ENCODE assay signal across 16 cellular contexts in the genomic region with DNA sequence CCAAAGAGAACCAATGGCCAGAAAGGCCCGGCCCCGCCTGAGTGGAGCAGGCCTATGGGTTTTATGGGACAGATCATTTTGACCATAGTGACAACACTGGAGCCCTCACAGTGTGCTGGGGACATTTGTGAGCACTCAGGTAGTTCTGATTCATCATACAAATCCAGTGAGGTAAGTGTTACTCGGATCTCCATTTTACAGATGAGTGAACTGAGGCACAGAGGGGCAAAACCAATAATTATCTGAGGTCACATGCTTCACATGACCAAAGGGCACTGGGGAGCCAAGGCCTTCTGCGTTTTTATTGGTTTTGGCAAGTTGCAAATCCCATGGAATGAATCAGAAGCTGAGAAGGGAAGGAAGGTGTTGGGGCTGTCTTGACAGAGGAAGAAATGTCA.
A peak's percentile ranks its signal among the peaks of the same experiment; 100 is the strongest.
DNase-seq lines count a peak whose midpoint lies in the region; ATAC-seq and TF ChIP-seq lines count a peak whose summit lies in the region.
"Had no signal": no experiment of that assay in that cellular context is flagged by ENCODE, and none has a peak within 500 bp of the region (broad histone marks: within the 10 kb centered on the region; RNA-seq: fewer than 3 reads in every experiment).

No MANE protein-coding gene starts in this region.

- no peak overlapping the region for H3K18ac ChIP-seq in IMR-90 (ENCODE audit: low read depth, low read length)

- ATAC-seq in IMR-90 (ENCODE audit: low read depth): no peak

- no peak overlapping the region for H3K27ac ChIP-seq in IMR-90 (ENCODE audit: insufficient read depth, low read length)

- no peak overlapping the region for H2AK5ac ChIP-seq in IMR-90 (ENCODE audit: low read depth, low read length)

- H2BK120ac ChIP-seq in IMR-90 (ENCODE audit: low read depth, low read length): no peak overlapping the region

- intact Hi-C loops in activated CD4-positive, alpha-beta T cell treated with anti-CD3 and anti-CD28 coated beads, Interleukin-2, amount 10 ng/mL, durations not matched to agents 24 days and 14 days (cut with micrococcal nuclease): no loop called here
- intact Hi-C loops in IMR-90 (cut with micrococcal nuclease) (no loop called here), head of caudate nucleus (cut with DNase I) (no loop called here)

- in situ Hi-C loops in IMR-90 (cut with MboI; ENCODE audit: low sequenced_read_pairs): no loop called here

- peaks cover 2% of the 10 kb centered on the region for H3K36me3 Mint-ChIP-seq in activated CD4-positive, alpha-beta T cell treated with anti-CD3 and anti-CD28 coated beads, Interleukin-2, amount 10 ng/mL, durations not matched to agents 24 days and 14 days (ENCODE audit: low read depth)
- peaks cover 6% of the 10 kb centered on the region for H3K36me3 Mint-ChIP-seq in progenitor cell of endocrine pancreas (ENCODE audit: insufficient read depth)
- H3K36me3 Mint-ChIP-seq: immature natural killer cell had no signal

- H3K4ac ChIP-seq in IMR-90 (ENCODE audit: low read depth, low read length): no peak overlapping the region

- TF ChIP-seq RAD21 in IMR-90 (IDR thresholded peaks at IDR 0.05; ENCODE audit: low read length): no peak

- no peak overlapping the region; the same call in 1 of the 2 replicates for H2BK20ac ChIP-seq in IMR-90 (ENCODE audit: low read depth, low read length)

- no peaks in the 10 kb centered on the region for H3K9me3 Mint-ChIP-seq in activated CD4-positive, alpha-beta T cell treated with anti-CD3 and anti-CD28 coated beads, Interleukin-2, amount 10 ng/mL, durations not matched to agents 24 days and 14 days
- no peaks in the 10 kb centered on the region for H3K9me3 Mint-ChIP-seq in progenitor cell of endocrine pancreas (ENCODE audit: low read depth)
- H3K9me3 Mint-ChIP-seq: activated CD4-positive, alpha-beta T cell treated with anti-CD3 and anti-CD28 coated beads, Interleukin-2, amount 10 ng/mL, durations not matched to agents 7 days and 5 days; immature natural killer cell had no signal

- H3K27me3 Mint-ChIP-seq in activated CD4-positive, alpha-beta T cell treated with anti-CD3 and anti-CD28 coated beads, Interleukin-2, amount 10 ng/mL, durations not matched to agents 24 days and 14 days: no peaks in the 10 kb centered on the region
- H3K27me3 Mint-ChIP-seq in progenitor cell of endocrine pancreas: no peaks in the 10 kb centered on the region
- H3K27me3 Mint-ChIP-seq: activated CD4-positive, alpha-beta T cell treated with anti-CD3 and anti-CD28 coated beads, Interleukin-2, amount 10 ng/mL, durations not matched to agents 7 days and 5 days had no signal

- no peak overlapping the region for H3K56ac ChIP-seq in IMR-90 (ENCODE audit: extremely low read depth, insufficient read depth, low read length)

- no TSS peak for BruUV-seq in IMR-90 (replicated peaks; lab: Mats Ljungman, UMichigan)

- peaks cover 15% of the 10 kb centered on the region for H3K36me3 ChIP-seq in IMR-90 (ENCODE audit: control insufficient read depth, insufficient read depth, low read length)
- H3K36me3 ChIP-seq: right atrium auricular region had no signal

- peaks cover 65 to 90% of the 10 kb centered on the region in 2 experiments for H3K79me1 ChIP-seq in IMR-90 (ENCODE audit: low read depth in 1 of 2, low read length in 2 of 2)

- 88% methylated on average over 1 of the region's 4 CpGs; no CpG with 5 or more reads in 1 of the 2 experiments for WGBS in IMR-90 (ENCODE audit: extremely low coverage in 2 of 2, insufficient read length in 1 of 2), 2 experiments

- 0 out of 3 replicates have a peak overlapping the region, but pooled peaks have one; percentile 8 for H2BK15ac ChIP-seq in IMR-90 (ENCODE audit: low read depth, low read length)

- H4K5ac ChIP-seq in IMR-90 (ENCODE audit: low read depth, low read length): no peak overlapping the region

- CTCF ChIA-PET in IMR-90 (lab: Yijun Ruan, JAX): no interaction called here

- TF ChIP-seq CTCF in IMR-90 (conservative IDR thresholded peaks at IDR 0.05; ENCODE audit: low read depth, low read length) (no peak), progenitor cell of endocrine pancreas (IDR thresholded peaks at IDR 0.05; ENCODE audit: unreplicated experiment) (no peak)

- peak overlapping the region in 1 of 2 experiments; percentile 35; a peak in 1 of 4 replicates for H4K8ac ChIP-seq in IMR-90 (ENCODE audit: low read depth in 2 of 2, low read length in 2 of 2)

- H3K4me1 ChIP-seq in IMR-90 (ENCODE audit: control insufficient read depth, insufficient read depth, low read length): peaks cover 19% of the 10 kb centered on the region

- no peak overlapping the region for H2AK9ac ChIP-seq in IMR-90 (replicated peaks; ENCODE audit: low read depth, low read length, poor library complexity)

- H3K4me3 Mint-ChIP-seq in activated CD4-positive, alpha-beta T cell treated with anti-CD3 and anti-CD28 coated beads, Interleukin-2, amount 10 ng/mL, durations not matched to agents 24 days and 14 days: no peak overlapping the region
- no peak overlapping the region for H3K4me3 Mint-ChIP-seq in progenitor cell of endocrine pancreas (ENCODE audit: low read depth)
- H3K4me3 Mint-ChIP-seq: activated CD4-positive, alpha-beta T cell treated with anti-CD3 and anti-CD28 coated beads, Interleukin-2, amount 10 ng/mL, durations not matched to agents 7 days and 5 days had no signal

- H3K23ac ChIP-seq in IMR-90 (ENCODE audit: low read depth, low read length): no peak overlapping the region

- H3K4me3 ChIP-seq in IMR-90 (ENCODE audit: insufficient read depth, low read depth, low read length): no peak overlapping the region
- H3K4me3 ChIP-seq: right atrium auricular region had no signal

- H3K4me1 Mint-ChIP-seq in activated CD4-positive, alpha-beta T cell treated with anti-CD3 and anti-CD28 coated beads, Interleukin-2, amount 10 ng/mL, durations not matched to agents 24 days and 14 days: peaks cover 23% of the 10 kb centered on the region
- peaks cover 47% of the 10 kb centered on the region for H3K4me1 Mint-ChIP-seq in progenitor cell of endocrine pancreas (ENCODE audit: low read depth)

- H3K9ac ChIP-seq in IMR-90 (ENCODE audit: low read depth, low read length): no peak overlapping the region

- no peak for TF ChIP-seq POLR2A in IMR-90 (IDR thresholded peaks at IDR 0.05; ENCODE audit: low read depth, low read length)

- POLR2A ChIA-PET in IMR-90 (lab: Charles Lee; ENCODE audit: unreplicated experiment): no interaction called here

- peaks cover 72% of the 10 kb centered on the region for H4K20me1 ChIP-seq in IMR-90 (ENCODE audit: insufficient read depth, low read length)

- peak overlapping the region; percentile 43 for H3K27ac Mint-ChIP-seq in activated CD4-positive, alpha-beta T cell treated with anti-CD3 and anti-CD28 coated beads, Interleukin-2, amount 10 ng/mL, durations not matched to agents 24 days and 14 days
- H3K27ac Mint-ChIP-seq in progenitor cell of endocrine pancreas: peak overlapping the region; percentile 14
- H3K27ac Mint-ChIP-seq: activated CD4-positive, alpha-beta T cell treated with anti-CD3 and anti-CD28 coated beads, Interleukin-2, amount 10 ng/mL, durations not matched to agents 7 days and 5 days had no signal

- peaks cover 26% of the 10 kb centered on the region for H3K9me1 ChIP-seq in IMR-90 (ENCODE audit: insufficient read depth, low read length)

- dilution Hi-C loops in IMR-90 (cut with HindIII; ENCODE audit: low sequenced_read_pairs, unreplicated experiment): no loop called here

- H3K9me3 ChIP-seq in IMR-90 (ENCODE audit: control insufficient read depth, insufficient read depth, low read length): no peaks in the 10 kb centered on the region
- H3K9me3 ChIP-seq: right atrium auricular region had no signal

- no peak overlapping the region for H2BK5ac ChIP-seq in IMR-90 (ENCODE audit: low read depth, low read length, poor library complexity, severe bottlenecking)

- DNase-seq in activated CD4-positive, alpha-beta T cell treated with anti-CD3 and anti-CD28 coated beads, Interleukin-2, amount 10 ng/mL, durations not matched to agents 24 days and 14 days: no peak
- no peak for DNase-seq in activated CD4-positive, alpha-beta T cell treated with anti-CD3 and anti-CD28 coated beads for 1 hour
- DNase-seq in IMR-90: no peak
- DNase-seq in dermis blood vessel endothelial cell: peak; percentile 40
- DNase-seq in progenitor cell of endocrine pancreas (ENCODE audit: low spot score, unreplicated experiment): no peak
- no peak for DNase-seq in NOMO-1 treated with DMSO at 0.1 percent for 48 hours (lab: John Stamatoyannopoulos, UW; ENCODE audit: unreplicated experiment)
- DNase-seq in hepatic stellate cell (ENCODE audit: low spot score): no peak
- DNase-seq in head of caudate nucleus: no peak
- DNase-seq: activated CD4-positive, alpha-beta T cell treated with anti-CD3 and anti-CD28 coated beads, Interleukin-2, amount 10 ng/mL, durations not matched to agents 7 days and 5 days; GOT3; immature natural killer cell; NCI-H187 treated with DMSO at 0.1 percent for 48 hours; NCI-H524 treated with DMSO at 0.1 percent for 48 hours; stimulated activated CD4-positive, alpha-beta T cell treated with anti-CD3 and anti-CD28 coated beads, Interleukin-4, amount 100 ng/mL, for 24 hours; T-helper 1 cell had no signal

- H3K4me2 ChIP-seq in IMR-90 (ENCODE audit: low read depth, low read length): no peak overlapping the region

- no peak overlapping the region for H4K91ac ChIP-seq in IMR-90 (ENCODE audit: insufficient read depth, low read depth, low read length)

- H2AFZ ChIP-seq in IMR-90 (replicated peaks; ENCODE audit: low read length, poor library complexity): no peak overlapping the region

- H3K27me3 ChIP-seq in IMR-90 (ENCODE audit: control insufficient read depth, insufficient read depth, low read length): no peaks in the 10 kb centered on the region
- H3K27me3 ChIP-seq: right atrium auricular region had no signal

- H3K14ac ChIP-seq in IMR-90 (replicated peaks; ENCODE audit: low read depth, low read length): no peak overlapping the region

TF ChIP-seq in IMR-90, 13 proteins besides CTCF, POLR2A, EP300 and RAD21:
- TF ChIP-seq CHD1 (IDR thresholded peaks at IDR 0.05; ENCODE audit: low read depth, low read length) (no peak), MXI1 (IDR thresholded peaks at IDR 0.05; ENCODE audit: borderline replicate concordance, low read depth, low read length) (no peak), RCOR1 (IDR thresholded peaks at IDR 0.05; ENCODE audit: insufficient replicate concordance, low read length) (no peak), SMC3 (IDR thresholded peaks at IDR 0.05; ENCODE audit: low read depth, low read length) (no peak), MAZ (IDR thresholded peaks at IDR 0.05; ENCODE audit: borderline replicate concordance, low read depth, low read length) (no peak)
TF ChIP-seq in IMR-90: peak in this region for 0.
